ENCODE assay signal across 1 cellular context in the genomic region with DNA sequence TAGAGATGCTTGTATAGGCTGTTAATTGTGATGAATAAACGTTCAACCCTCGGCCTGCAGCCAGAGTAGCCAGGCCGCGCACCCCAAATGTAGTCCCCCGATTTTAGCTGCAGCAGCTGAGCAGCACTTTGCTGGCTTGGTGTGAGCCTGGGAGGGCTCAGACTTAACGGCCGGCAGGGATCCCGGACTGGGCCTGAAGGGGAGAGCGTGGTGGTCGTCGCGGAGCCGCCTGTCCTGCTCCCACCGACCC.
TF ChIP-seq lines count a peak whose summit lies in the region.

No MANE protein-coding gene starts in this region.

TF ChIP-seq in IMR-90, 13 proteins besides CTCF, POLR2A, EP300 and RAD21:
- TF ChIP-seq RFX5 (IDR thresholded peaks at IDR 0.05; ENCODE audit: low read depth, low read length) (no peak), FOS (IDR thresholded peaks at IDR 0.05; ENCODE audit: low read depth, low read length) (no peak), MAZ (IDR thresholded peaks at IDR 0.05; ENCODE audit: borderline replicate concordance, low read depth, low read length) (no peak), SMC3 (IDR thresholded peaks at IDR 0.05; ENCODE audit: low read depth, low read length) (no peak)
- TF ChIP-seq, protein P1, sequence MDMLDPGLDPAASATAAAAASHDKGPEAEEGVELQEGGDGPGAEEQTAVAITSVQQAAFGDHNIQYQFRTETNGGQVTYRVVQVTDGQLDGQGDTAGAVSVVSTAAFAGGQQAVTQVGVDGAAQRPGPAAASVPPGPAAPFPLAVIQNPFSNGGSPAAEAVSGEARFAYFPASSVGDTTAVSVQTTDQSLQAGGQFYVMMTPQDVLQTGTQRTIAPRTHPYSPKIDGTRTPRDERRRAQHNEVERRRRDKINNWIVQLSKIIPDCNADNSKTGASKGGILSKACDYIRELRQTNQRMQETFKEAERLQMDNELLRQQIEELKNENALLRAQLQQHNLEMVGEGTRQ (IDR thresholded peaks at IDR 0.05; ENCODE audit: low read depth, low read length): no peak
TF ChIP-seq in IMR-90: peak in this region for 0.
